1 cellular context compared by ENCODE assay signal in the genomic region with DNA sequence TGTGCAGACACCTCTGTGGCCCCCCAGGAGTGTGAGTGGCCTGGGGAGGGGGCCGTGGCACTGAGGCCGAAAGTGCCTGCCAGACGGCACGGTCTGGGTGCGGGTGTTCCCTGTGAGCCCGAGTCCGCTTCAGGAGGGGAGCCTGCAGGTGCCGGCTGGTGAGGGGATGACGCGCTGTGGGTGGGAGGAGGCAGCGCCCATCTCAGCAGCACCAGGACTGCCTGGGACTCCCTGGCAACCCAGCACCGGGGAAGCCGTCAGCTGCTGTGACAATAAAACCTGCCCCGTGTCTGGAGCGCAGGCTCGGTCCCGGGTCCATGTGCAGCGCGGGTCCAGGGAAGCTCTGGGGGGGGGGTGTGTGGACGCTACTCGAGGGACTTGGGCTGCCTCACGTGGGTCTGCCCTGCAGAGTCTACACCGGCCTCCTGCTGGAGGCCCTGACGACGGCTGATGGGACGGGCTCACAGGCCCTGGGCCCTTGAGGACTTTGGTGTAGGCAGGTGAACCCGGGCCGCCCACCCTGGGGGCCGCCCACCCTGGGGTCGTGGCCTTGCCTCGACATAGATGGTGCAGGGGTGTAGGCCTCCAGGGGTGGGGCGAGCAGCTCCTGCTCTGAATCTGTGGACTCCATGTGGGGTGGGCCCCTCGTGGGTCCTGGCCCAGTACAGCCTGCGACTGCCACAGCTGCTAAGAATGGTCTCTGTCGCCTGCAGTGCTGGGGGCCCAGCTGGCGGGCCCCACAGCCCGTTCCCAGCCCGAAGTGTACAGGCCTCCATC.
TF ChIP-seq lines count a peak whose summit lies in the region.

No MANE protein-coding gene starts in this region.

TF ChIP-seq in H1, 55 proteins besides CTCF, POLR2A, EP300 and RAD21:
- TF ChIP-seq CBX5 (IDR thresholded peaks at IDR 0.05; ENCODE audit: low read depth, low read length) (no peak), CHD2 (IDR thresholded peaks at IDR 0.05; ENCODE audit: low read length) (no peak), HDAC2 (IDR thresholded peaks at IDR 0.05; ENCODE audit: borderline replicate concordance in 1 of 2, low read depth in 2 of 2, low read length in 2 of 2) (no peak), ZNF274 (IDR thresholded peaks at IDR 0.05; ENCODE audit: borderline replicate concordance, extremely low read depth, low read length) (no peak), NANOG (IDR thresholded peaks at IDR 0.05; ENCODE audit: insufficient read depth, low read depth, low read length, poor library complexity, severe bottlenecking) (no peak), KDM4A (IDR thresholded peaks at IDR 0.05; ENCODE audit: low read depth, low read length, severe bottlenecking) (no peak), BACH1 (IDR thresholded peaks at IDR 0.05; ENCODE audit: low read length) (no peak), SP4 (IDR thresholded peaks at IDR 0.05; ENCODE audit: low read length) (no peak), CREB1 (IDR thresholded peaks at IDR 0.05) (no peak), BRCA1 (IDR thresholded peaks at IDR 0.05; ENCODE audit: low read depth, low read length) (no peak), MAFK (IDR thresholded peaks at IDR 0.05; ENCODE audit: low read depth, low read length) (no peak), TEAD4 (IDR thresholded peaks at IDR 0.05; ENCODE audit: low read depth, low read length) (no peak), RBBP5 (IDR thresholded peaks at IDR 0.05; ENCODE audit: borderline replicate concordance, low read depth, low read length) (no peak), KDM1A (IDR thresholded peaks at IDR 0.05; ENCODE audit: borderline replicate concordance, low read length) (no peak), GABPA (IDR thresholded peaks at IDR 0.05; ENCODE audit: borderline replicate concordance, insufficient read depth, low read length) (no peak), KDM5A (IDR thresholded peaks at IDR 0.05; ENCODE audit: low read length) (no peak)
- TF ChIP-seq, protein P1, sequence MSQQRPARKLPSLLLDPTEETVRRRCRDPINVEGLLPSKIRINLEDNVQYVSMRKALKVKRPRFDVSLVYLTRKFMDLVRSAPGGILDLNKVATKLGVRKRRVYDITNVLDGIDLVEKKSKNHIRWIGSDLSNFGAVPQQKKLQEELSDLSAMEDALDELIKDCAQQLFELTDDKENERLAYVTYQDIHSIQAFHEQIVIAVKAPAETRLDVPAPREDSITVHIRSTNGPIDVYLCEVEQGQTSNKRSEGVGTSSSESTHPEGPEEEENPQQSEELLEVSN (IDR thresholded peaks at IDR 0.05): no peak
- TF ChIP-seq, protein P2, sequence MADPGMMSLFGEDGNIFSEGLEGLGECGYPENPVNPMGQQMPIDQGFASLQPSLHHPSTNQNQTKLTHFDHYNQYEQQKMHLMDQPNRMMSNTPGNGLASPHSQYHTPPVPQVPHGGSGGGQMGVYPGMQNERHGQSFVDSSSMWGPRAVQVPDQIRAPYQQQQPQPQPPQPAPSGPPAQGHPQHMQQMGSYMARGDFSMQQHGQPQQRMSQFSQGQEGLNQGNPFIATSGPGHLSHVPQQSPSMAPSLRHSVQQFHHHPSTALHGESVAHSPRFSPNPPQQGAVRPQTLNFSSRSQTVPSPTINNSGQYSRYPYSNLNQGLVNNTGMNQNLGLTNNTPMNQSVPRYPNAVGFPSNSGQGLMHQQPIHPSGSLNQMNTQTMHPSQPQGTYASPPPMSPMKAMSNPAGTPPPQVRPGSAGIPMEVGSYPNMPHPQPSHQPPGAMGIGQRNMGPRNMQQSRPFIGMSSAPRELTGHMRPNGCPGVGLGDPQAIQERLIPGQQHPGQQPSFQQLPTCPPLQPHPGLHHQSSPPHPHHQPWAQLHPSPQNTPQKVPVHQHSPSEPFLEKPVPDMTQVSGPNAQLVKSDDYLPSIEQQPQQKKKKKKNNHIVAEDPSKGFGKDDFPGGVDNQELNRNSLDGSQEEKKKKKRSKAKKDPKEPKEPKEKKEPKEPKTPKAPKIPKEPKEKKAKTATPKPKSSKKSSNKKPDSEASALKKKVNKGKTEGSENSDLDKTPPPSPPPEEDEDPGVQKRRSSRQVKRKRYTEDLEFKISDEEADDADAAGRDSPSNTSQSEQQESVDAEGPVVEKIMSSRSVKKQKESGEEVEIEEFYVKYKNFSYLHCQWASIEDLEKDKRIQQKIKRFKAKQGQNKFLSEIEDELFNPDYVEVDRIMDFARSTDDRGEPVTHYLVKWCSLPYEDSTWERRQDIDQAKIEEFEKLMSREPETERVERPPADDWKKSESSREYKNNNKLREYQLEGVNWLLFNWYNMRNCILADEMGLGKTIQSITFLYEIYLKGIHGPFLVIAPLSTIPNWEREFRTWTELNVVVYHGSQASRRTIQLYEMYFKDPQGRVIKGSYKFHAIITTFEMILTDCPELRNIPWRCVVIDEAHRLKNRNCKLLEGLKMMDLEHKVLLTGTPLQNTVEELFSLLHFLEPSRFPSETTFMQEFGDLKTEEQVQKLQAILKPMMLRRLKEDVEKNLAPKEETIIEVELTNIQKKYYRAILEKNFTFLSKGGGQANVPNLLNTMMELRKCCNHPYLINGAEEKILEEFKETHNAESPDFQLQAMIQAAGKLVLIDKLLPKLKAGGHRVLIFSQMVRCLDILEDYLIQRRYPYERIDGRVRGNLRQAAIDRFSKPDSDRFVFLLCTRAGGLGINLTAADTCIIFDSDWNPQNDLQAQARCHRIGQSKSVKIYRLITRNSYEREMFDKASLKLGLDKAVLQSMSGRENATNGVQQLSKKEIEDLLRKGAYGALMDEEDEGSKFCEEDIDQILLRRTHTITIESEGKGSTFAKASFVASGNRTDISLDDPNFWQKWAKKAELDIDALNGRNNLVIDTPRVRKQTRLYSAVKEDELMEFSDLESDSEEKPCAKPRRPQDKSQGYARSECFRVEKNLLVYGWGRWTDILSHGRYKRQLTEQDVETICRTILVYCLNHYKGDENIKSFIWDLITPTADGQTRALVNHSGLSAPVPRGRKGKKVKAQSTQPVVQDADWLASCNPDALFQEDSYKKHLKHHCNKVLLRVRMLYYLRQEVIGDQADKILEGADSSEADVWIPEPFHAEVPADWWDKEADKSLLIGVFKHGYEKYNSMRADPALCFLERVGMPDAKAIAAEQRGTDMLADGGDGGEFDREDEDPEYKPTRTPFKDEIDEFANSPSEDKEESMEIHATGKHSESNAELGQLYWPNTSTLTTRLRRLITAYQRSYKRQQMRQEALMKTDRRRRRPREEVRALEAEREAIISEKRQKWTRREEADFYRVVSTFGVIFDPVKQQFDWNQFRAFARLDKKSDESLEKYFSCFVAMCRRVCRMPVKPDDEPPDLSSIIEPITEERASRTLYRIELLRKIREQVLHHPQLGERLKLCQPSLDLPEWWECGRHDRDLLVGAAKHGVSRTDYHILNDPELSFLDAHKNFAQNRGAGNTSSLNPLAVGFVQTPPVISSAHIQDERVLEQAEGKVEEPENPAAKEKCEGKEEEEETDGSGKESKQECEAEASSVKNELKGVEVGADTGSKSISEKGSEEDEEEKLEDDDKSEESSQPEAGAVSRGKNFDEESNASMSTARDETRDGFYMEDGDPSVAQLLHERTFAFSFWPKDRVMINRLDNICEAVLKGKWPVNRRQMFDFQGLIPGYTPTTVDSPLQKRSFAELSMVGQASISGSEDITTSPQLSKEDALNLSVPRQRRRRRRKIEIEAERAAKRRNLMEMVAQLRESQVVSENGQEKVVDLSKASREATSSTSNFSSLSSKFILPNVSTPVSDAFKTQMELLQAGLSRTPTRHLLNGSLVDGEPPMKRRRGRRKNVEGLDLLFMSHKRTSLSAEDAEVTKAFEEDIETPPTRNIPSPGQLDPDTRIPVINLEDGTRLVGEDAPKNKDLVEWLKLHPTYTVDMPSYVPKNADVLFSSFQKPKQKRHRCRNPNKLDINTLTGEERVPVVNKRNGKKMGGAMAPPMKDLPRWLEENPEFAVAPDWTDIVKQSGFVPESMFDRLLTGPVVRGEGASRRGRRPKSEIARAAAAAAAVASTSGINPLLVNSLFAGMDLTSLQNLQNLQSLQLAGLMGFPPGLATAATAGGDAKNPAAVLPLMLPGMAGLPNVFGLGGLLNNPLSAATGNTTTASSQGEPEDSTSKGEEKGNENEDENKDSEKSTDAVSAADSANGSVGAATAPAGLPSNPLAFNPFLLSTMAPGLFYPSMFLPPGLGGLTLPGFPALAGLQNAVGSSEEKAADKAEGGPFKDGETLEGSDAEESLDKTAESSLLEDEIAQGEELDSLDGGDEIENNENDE (IDR thresholded peaks at IDR 0.05; ENCODE audit: insufficient replicate concordance, low read length): no peak
- TF ChIP-seq, protein P3, sequence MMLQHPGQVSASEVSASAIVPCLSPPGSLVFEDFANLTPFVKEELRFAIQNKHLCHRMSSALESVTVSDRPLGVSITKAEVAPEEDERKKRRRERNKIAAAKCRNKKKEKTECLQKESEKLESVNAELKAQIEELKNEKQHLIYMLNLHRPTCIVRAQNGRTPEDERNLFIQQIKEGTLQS (IDR thresholded peaks at IDR 0.05; ENCODE audit: insufficient read depth, low read depth, low read length): no peak
